Comparison of ENCODE assay signal across 8 cellular contexts in genomic region chr17:68511671-68512246, GRCh38. TPM values are rescaled to one million over a fixed set of nuclear protein-coding genes. Genes with fewer than 3 reads are reported as not detected.
A peak's percentile ranks its signal among the peaks of the same experiment; 100 is the strongest.
DNase-seq lines count a peak whose midpoint lies in the region; ATAC-seq, FAIRE-seq and TF ChIP-seq lines count a peak whose summit lies in the region.

No MANE protein-coding gene starts in this region.

- POLR2A ChIA-PET in A673 (lab: Charles Lee; ENCODE audit: low non-redundant PET) = interaction anchor here (0.5 kb wide), 1 partner anchor 264 kb away, joined by 3 read pairs; no protein-coding TSS in a partner anchor

- H3K4me1 ChIP-seq in A673 (ENCODE audit: insufficient read depth, low read length, poor library complexity, severe bottlenecking) = peaks cover 7% of the 10 kb centered on the region

- no peak for TF ChIP-seq CTCF in A673 (conservative IDR thresholded peaks at IDR 0.05; ENCODE audit: low read depth, low read length)
- no peak for TF ChIP-seq CTCF in lower leg skin (IDR thresholded peaks at IDR 0.05)

- peak; percentile 41 for ATAC-seq in HG02973 (IDR thresholded peaks at IDR 0.05; ENCODE audit: unreplicated experiment)

- TF ChIP-seq POLR2A in lower leg skin (IDR thresholded peaks at IDR 0.05) = no peak

- BruUV-seq in A673 (replicated peaks; lab: Mats Ljungman, UMichigan) = no TSS peak

- peak; percentile 77 for DNase-seq in A673 (ENCODE audit: low spot score)
- peak; percentile 36 for DNase-seq in GM18507 (ENCODE audit: extremely low spot score, insufficient read length, low read depth)
- DNase-seq in NCI-H2171 (lab: John Stamatoyannopoulos, UW) = peak; percentile 87
- DNase-seq in activated CD4-positive, alpha-beta T cell treated with anti-CD3 and anti-CD28 coated beads for 24 hours (ENCODE audit: low read depth in 2 of 2) = peak; percentile 20 to 47
- peak; percentile 57 for DNase-seq in dermis blood vessel endothelial cell
- DNase-seq in lower leg skin (ENCODE audit: low spot score in 2 of 2) = peak; percentile 56 to 94
- peak; percentile 17 to 64 (median 32) for DNase-seq in stimulated activated CD4-positive, alpha-beta T cell treated with anti-CD3 and anti-CD28 coated beads, TNF-alpha, amount 100 ng/mL, for 24 hours (ENCODE audit: low read depth in 3 of 3)

- FAIRE-seq in GM18507 (lab: Jason Lieb, UNC) = no peak

- H3K9me3 ChIP-seq in A673 (ENCODE audit: low read depth, low read length, poor library complexity, severe bottlenecking) = no peaks in the 10 kb centered on the region

- H3K27me3 ChIP-seq in A673 (replicated peaks; ENCODE audit: insufficient read depth, low read depth, low read length, poor library complexity) = no peaks in the 10 kb centered on the region

- intact Hi-C loops in A673 (cut with micrococcal nuclease; ENCODE audit: unreplicated experiment) (no loop called here), lower leg skin (cut with DNase I; ENCODE audit: low total_unique reads) (no loop called here)

- CTCF ChIA-PET in A673 (lab: Charles Lee) = no interaction called here

- peak overlapping the region; percentile 96 for H3K27ac ChIP-seq in A673 (ENCODE audit: low read depth, low read length, poor library complexity, severe bottlenecking)

- WGBS in lower leg skin, 2 donors = 0 to 1% methylated on average over 39 to 48 of the region's 49 CpGs

- peaks cover 19% of the 10 kb centered on the region for H3K36me3 ChIP-seq in A673 (ENCODE audit: insufficient read depth, low read length, poor library complexity, severe bottlenecking)

- H3K4me3 ChIP-seq in A673 (ENCODE audit: low read depth, low read length, poor library complexity, severe bottlenecking) (peak overlapping the region; percentile 88), lower leg skin (ENCODE audit: low read depth, poor library complexity, severe bottlenecking) (peak overlapping the region; percentile 92)

RNA-seq across cellular contexts. Expression of gene PRKAR1A, which starts 0.5 kb away (rescaled TPM):
- total RNA-seq in A673 (2021) = 168 and 183 TPM in 2 replicates
- 403 and 572 TPM in 2 replicates for total RNA-seq in dermis blood vessel endothelial cell
- 100 to 1,000 TPM; 198 to 214 (median 207) TPM for total RNA-seq in lower leg skin

RNA-seq across cellular contexts. Expression of gene WIPI1, which starts 54.5 kb away (rescaled TPM):
- total RNA-seq in A673 (2021) (0.43 and 1.2 TPM in 2 replicates), dermis blood vessel endothelial cell (60.2 and 65.5 TPM in 2 replicates), lower leg skin (10 to 100 TPM; 21.7 to 64.3 (median 38.2) TPM)

Comparison
In these comparisons a context has a peak if more than half of its experiments do, and no peak if none do; other contexts are left out.
1. Peak in every context shown above with its lines: DNase-seq, ATAC-seq, H3K4me3 ChIP-seq and H3K27ac ChIP-seq.
2. DNase-seq: peak in every context shown above with its lines; median percentile 87 in NCI-H2171; 77 in A673; 75 in lower leg skin; 57 in dermis blood vessel endothelial cell; 36 in GM18507; 34 in activated CD4-positive, alpha-beta T cell treated with anti-CD3 and anti-CD28 coated beads for 24 hours; 32 in stimulated activated CD4-positive, alpha-beta T cell treated with anti-CD3 and anti-CD28 coated beads, TNF-alpha, amount 100 ng/mL, for 24 hours.
3. RNA of gene WIPI1, which starts 54.5 kb away (total RNA-seq): 60.2 to 65.5 TPM in dermis blood vessel endothelial cell and 21.7 to 64.3 TPM in lower leg skin; 0.43 to 1.2 TPM in A673; every median in the first group is over 10 times any median in the second.